In the genomic region with DNA sequence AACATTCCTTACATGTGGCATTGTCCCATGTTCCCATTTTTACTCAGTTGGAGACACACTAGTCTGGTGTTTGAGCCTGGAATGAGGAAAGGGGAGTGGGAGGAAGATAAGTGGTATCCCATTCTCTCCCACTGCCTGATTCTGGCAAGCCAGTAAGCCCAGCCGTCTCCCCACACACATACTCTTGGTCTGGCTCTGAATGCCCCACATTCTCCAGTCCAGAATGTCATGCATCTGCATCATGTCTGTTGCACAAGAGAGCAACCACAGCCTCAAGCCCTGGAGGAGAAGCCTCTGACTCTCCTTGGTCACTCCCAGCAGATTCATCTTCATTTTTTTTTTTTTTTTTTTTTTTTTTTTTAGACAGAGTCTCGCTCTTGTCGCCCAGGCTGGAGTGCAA, we compare ENCODE assay signal across 8 cellular contexts.
DNase-seq lines count a peak whose midpoint lies in the region; ATAC-seq, FAIRE-seq and TF ChIP-seq lines count a peak whose summit lies in the region.
"Had no signal": no experiment of that assay in that cellular context is flagged by ENCODE, and none has a peak within 500 bp of the region (broad histone marks: within the 10 kb centered on the region; RNA-seq: fewer than 3 reads in every experiment).

No MANE protein-coding gene starts in this region.

- FAIRE-seq in HTR-8/SVneo (lab: Jason Lieb, UNC) (no peak), urothelium cell line (lab: Jason Lieb, UNC) (no peak)

- in situ Hi-C loops in astrocyte of the spinal cord (cut with HindIII; ENCODE audit: low sequenced_read_pairs): no loop called here

- DNase-seq in HTR-8/SVneo (ENCODE audit: insufficient read length, low spot score) (peak; percentile 85), astrocyte of the spinal cord (ENCODE audit: low read depth, low spot score) (peak; percentile 86), kidney glomerular epithelial cell (lab: John Stamatoyannopoulos, UW) (peak; percentile 76), urothelium cell line (ENCODE audit: low spot score) (peak; percentile 6), COLO668 (lab: John Stamatoyannopoulos, UW; ENCODE audit: unreplicated experiment) (no peak)

- no peak for ATAC-seq in GM19397 (IDR thresholded peaks at IDR 0.05; ENCODE audit: unreplicated experiment)
- no peak for ATAC-seq in HG03460 (IDR thresholded peaks at IDR 0.05; ENCODE audit: unreplicated experiment)

- no peak overlapping the region for H3K4me3 ChIP-seq in astrocyte of the spinal cord (ENCODE audit: low read depth, low read length)
- H3K4me3 ChIP-seq: ascending aorta had no signal

- no peak for TF ChIP-seq CTCF in astrocyte of the spinal cord (IDR thresholded peaks at IDR 0.05; ENCODE audit: low read depth, low read length)
